1 cellular context compared by ENCODE assay signal in the genomic region with DNA sequence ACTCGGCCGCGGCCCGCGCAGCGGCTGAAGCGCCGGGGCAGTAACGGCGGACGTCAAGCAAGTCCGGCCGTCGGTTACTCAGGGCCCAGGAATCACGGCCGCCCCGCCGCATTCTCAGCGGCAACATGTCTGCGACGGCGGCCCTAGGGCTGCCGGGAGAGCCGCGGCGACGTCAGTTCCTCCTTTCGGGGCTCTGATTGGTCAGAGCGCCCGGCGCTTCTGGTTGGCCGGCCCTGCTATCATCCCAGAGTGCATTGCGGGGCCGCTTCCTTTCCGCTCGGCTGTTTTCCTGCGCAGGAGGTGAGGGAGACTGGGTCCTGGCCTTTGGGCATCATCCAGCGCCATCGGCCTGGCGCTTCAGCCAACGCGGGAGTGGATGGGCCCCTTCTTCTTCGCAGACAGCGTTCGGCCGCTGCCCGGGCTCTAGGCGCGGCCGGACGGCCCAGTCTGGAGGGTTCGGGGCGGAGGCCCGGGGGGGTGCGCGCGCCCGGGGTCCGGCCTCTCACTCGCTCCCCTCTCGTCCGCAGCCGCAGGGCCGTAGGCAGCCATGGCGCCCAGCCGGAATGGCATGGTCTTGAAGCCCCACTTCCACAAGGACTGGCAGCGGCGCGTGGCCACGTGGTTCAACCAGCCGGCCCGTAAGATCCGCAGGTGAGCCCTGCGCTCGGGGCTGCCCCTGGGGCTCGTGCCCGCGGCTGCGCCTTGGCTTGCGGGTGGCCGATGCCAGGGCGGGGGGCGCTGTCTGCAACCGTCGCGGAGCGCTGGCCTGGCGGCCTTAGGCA.
TF ChIP-seq lines count a peak whose summit lies in the region.

Gene RPL13, plus strand, starts transcription at position 270 of the 782 bp plus-strand sequence. Its CDS starts 278 bp downstream, at position 548.

TF ChIP-seq in K562, 482 proteins besides CTCF, POLR2A, EP300 and RAD21 (continued from another document and continues in another):
- TF ChIP-seq, protein P1, sequence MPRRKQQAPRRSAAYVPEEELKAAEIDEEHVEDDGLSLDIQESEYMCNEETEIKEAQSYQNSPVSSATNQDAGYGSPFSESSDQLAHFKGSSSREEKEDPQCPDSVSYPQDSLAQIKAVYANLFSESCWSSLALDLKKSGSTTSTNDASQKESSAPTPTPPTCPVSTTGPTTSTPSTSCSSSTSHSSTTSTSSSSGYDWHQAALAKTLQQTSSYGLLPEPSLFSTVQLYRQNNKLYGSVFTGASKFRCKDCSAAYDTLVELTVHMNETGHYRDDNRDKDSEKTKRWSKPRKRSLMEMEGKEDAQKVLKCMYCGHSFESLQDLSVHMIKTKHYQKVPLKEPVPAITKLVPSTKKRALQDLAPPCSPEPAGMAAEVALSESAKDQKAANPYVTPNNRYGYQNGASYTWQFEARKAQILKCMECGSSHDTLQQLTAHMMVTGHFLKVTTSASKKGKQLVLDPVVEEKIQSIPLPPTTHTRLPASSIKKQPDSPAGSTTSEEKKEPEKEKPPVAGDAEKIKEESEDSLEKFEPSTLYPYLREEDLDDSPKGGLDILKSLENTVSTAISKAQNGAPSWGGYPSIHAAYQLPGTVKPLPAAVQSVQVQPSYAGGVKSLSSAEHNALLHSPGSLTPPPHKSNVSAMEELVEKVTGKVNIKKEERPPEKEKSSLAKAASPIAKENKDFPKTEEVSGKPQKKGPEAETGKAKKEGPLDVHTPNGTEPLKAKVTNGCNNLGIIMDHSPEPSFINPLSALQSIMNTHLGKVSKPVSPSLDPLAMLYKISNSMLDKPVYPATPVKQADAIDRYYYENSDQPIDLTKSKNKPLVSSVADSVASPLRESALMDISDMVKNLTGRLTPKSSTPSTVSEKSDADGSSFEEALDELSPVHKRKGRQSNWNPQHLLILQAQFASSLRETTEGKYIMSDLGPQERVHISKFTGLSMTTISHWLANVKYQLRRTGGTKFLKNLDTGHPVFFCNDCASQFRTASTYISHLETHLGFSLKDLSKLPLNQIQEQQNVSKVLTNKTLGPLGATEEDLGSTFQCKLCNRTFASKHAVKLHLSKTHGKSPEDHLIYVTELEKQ (CRISPR knock-in tag; IDR thresholded peaks at IDR 0.05) = no peak
- TF ChIP-seq HCFC1 (IDR thresholded peaks at IDR 0.05; ENCODE audit: low read depth, low read length) (peak; percentile 70; the same call in 1 of the 2 replicates), ZZZ3 (IDR thresholded peaks at IDR 0.05) (peak; percentile 99), MAFF (IDR thresholded peaks at IDR 0.05; ENCODE audit: low read length) (no peak), PCBP1 (IDR thresholded peaks at IDR 0.05; ENCODE audit: low read depth, low read length, poor library complexity, severe bottlenecking) (peak; percentile 86), NCOA1 (IDR thresholded peaks at IDR 0.05; ENCODE audit: low read depth) (peak; percentile 25; the same call in 1 of the 2 replicates), HDAC6 (IDR thresholded peaks at IDR 0.05; ENCODE audit: low read depth, low read length) (no peak), USF2 (CRISPR knock-in tag; IDR thresholded peaks at IDR 0.05) (no peak; the same call in 1 of the 2 replicates), POLR2H (tag; IDR thresholded peaks at IDR 0.05; ENCODE audit: low read depth) (peak; percentile 97), U2AF2 (optimal IDR thresholded peaks at IDR 0.05; ENCODE audit: low read depth, low read length) (no peak), PHF8 (IDR thresholded peaks at IDR 0.05; ENCODE audit: borderline replicate concordance, low read length) (peak; percentile 97), ZNF830 (CRISPR knock-in tag; IDR thresholded peaks at IDR 0.05) (0 out of 2 replicates have a peak, but pooled peaks have one; percentile 11), JUN (IDR thresholded peaks at IDR 0.05; ENCODE audit: borderline replicate concordance, low read depth, low read length) (no peak), JUN (CRISPR knock-in tag; IDR thresholded peaks at IDR 0.05; ENCODE audit: borderline replicate concordance) (peak; percentile 81; the same call in 1 of the 2 replicates), PURB (CRISPR knock-in tag; IDR thresholded peaks at IDR 0.05; ENCODE audit: low read depth) (no peak), MCM5 (IDR thresholded peaks at IDR 0.05; ENCODE audit: low read depth) (no peak), XRCC3 (IDR thresholded peaks at IDR 0.05) (no peak), SETDB1 (IDR thresholded peaks at IDR 0.05; ENCODE audit: low read length) (peak; percentile 69), NFIX (CRISPR knock-in tag; IDR thresholded peaks at IDR 0.05; ENCODE audit: low read depth) (no peak), SRSF7 (optimal IDR thresholded peaks at IDR 0.05; ENCODE audit: low read depth, low read length) (no peak), ZNF586 (CRISPR knock-in tag; conservative IDR thresholded peaks at IDR 0.05) (no peak), SNIP1 (IDR thresholded peaks at IDR 0.05; ENCODE audit: low read depth) (no peak), DDX20 (tag; IDR thresholded peaks at IDR 0.05; ENCODE audit: low read depth) (no peak), ZKSCAN8 (CRISPR knock-in tag; IDR thresholded peaks at IDR 0.05) (no peak), SLC30A9 (CRISPR knock-in tag; IDR thresholded peaks at IDR 0.05) (no peak), E2F4 (CRISPR knock-in tag; IDR thresholded peaks at IDR 0.05; ENCODE audit: low read depth) (no peak), LCOR (CRISPR knock-in tag; IDR thresholded peaks at IDR 0.05) (no peak; the same call in 1 of the 2 replicates), CSDE1 (IDR thresholded peaks at IDR 0.05) (0 out of 4 replicates have a peak, but pooled peaks of 1 of the 2 experiments have one; percentile 10), ZNF512 (tag; IDR thresholded peaks at IDR 0.05) (no peak), ETV6 (IDR thresholded peaks at IDR 0.05; ENCODE audit: borderline replicate concordance in 1 of 2, low read depth in 2 of 2, low read length in 1 of 2) (no peak), ETV6 (CRISPR knock-in tag; IDR thresholded peaks at IDR 0.05; ENCODE audit: borderline replicate concordance) (no peak), MCM3 (IDR thresholded peaks at IDR 0.05) (no peak), HMGN3 (IDR thresholded peaks at IDR 0.05; ENCODE audit: borderline replicate concordance, extremely low read depth, insufficient read length, low read depth, low read length) (peak; percentile 54), RBFOX2 (IDR thresholded peaks at IDR 0.05; ENCODE audit: low read depth, low read length) (peak; percentile 99), CBFA2T2 (conservative IDR thresholded peaks at IDR 0.05) (no peak), ETV1 (tag; conservative IDR thresholded peaks at IDR 0.05; ENCODE audit: low read depth) (peak; percentile 81), ZNF212 (CRISPR knock-in tag; IDR thresholded peaks at IDR 0.05) (no peak), ZNF408 (CRISPR knock-in tag; IDR thresholded peaks at IDR 0.05; ENCODE audit: low read depth) (no peak), ELF4 (CRISPR knock-in tag; IDR thresholded peaks at IDR 0.05) (no peak), SMARCB1 (IDR thresholded peaks at IDR 0.05; ENCODE audit: insufficient read length, low read depth) (no peak), PHB2 (IDR thresholded peaks at IDR 0.05; ENCODE audit: low read depth) (no peak), SAFB (IDR thresholded peaks at IDR 0.05; ENCODE audit: borderline replicate concordance, low read depth, low read length) (no peak), SMAD4 (CRISPR knock-in tag; conservative IDR thresholded peaks at IDR 0.05) (peak; percentile 84; the same call in 1 of the 2 replicates)
- TF ChIP-seq, protein P2, sequence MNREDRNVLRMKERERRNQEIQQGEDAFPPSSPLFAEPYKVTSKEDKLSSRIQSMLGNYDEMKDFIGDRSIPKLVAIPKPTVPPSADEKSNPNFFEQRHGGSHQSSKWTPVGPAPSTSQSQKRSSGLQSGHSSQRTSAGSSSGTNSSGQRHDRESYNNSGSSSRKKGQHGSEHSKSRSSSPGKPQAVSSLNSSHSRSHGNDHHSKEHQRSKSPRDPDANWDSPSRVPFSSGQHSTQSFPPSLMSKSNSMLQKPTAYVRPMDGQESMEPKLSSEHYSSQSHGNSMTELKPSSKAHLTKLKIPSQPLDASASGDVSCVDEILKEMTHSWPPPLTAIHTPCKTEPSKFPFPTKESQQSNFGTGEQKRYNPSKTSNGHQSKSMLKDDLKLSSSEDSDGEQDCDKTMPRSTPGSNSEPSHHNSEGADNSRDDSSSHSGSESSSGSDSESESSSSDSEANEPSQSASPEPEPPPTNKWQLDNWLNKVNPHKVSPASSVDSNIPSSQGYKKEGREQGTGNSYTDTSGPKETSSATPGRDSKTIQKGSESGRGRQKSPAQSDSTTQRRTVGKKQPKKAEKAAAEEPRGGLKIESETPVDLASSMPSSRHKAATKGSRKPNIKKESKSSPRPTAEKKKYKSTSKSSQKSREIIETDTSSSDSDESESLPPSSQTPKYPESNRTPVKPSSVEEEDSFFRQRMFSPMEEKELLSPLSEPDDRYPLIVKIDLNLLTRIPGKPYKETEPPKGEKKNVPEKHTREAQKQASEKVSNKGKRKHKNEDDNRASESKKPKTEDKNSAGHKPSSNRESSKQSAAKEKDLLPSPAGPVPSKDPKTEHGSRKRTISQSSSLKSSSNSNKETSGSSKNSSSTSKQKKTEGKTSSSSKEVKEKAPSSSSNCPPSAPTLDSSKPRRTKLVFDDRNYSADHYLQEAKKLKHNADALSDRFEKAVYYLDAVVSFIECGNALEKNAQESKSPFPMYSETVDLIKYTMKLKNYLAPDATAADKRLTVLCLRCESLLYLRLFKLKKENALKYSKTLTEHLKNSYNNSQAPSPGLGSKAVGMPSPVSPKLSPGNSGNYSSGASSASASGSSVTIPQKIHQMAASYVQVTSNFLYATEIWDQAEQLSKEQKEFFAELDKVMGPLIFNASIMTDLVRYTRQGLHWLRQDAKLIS (CRISPR knock-in tag; IDR thresholded peaks at IDR 0.05) = peak; percentile 87; the same call in 1 of the 2 replicates
- TF ChIP-seq, protein P3, sequence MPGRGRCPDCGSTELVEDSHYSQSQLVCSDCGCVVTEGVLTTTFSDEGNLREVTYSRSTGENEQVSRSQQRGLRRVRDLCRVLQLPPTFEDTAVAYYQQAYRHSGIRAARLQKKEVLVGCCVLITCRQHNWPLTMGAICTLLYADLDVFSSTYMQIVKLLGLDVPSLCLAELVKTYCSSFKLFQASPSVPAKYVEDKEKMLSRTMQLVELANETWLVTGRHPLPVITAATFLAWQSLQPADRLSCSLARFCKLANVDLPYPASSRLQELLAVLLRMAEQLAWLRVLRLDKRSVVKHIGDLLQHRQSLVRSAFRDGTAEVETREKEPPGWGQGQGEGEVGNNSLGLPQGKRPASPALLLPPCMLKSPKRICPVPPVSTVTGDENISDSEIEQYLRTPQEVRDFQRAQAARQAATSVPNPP (IDR thresholded peaks at IDR 0.05; ENCODE audit: borderline replicate concordance, insufficient read depth, insufficient read length) = no peak
- TF ChIP-seq, protein P4, sequence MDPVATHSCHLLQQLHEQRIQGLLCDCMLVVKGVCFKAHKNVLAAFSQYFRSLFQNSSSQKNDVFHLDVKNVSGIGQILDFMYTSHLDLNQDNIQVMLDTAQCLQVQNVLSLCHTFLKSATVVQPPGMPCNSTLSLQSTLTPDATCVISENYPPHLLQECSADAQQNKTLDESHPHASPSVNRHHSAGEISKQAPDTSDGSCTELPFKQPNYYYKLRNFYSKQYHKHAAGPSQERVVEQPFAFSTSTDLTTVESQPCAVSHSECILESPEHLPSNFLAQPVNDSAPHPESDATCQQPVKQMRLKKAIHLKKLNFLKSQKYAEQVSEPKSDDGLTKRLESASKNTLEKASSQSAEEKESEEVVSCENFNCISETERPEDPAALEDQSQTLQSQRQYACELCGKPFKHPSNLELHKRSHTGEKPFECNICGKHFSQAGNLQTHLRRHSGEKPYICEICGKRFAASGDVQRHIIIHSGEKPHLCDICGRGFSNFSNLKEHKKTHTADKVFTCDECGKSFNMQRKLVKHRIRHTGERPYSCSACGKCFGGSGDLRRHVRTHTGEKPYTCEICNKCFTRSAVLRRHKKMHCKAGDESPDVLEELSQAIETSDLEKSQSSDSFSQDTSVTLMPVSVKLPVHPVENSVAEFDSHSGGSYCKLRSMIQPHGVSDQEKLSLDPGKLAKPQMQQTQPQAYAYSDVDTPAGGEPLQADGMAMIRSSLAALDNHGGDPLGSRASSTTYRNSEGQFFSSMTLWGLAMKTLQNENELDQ (CRISPR knock-in tag; IDR thresholded peaks at IDR 0.05; ENCODE audit: borderline replicate concordance) = no peak; the same call in 1 of the 2 replicates
- TF ChIP-seq, protein P5, sequence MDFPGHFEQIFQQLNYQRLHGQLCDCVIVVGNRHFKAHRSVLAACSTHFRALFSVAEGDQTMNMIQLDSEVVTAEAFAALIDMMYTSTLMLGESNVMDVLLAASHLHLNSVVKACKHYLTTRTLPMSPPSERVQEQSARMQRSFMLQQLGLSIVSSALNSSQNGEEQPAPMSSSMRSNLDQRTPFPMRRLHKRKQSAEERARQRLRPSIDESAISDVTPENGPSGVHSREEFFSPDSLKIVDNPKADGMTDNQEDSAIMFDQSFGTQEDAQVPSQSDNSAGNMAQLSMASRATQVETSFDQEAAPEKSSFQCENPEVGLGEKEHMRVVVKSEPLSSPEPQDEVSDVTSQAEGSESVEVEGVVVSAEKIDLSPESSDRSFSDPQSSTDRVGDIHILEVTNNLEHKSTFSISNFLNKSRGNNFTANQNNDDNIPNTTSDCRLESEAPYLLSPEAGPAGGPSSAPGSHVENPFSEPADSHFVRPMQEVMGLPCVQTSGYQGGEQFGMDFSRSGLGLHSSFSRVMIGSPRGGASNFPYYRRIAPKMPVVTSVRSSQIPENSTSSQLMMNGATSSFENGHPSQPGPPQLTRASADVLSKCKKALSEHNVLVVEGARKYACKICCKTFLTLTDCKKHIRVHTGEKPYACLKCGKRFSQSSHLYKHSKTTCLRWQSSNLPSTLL (IDR thresholded peaks at IDR 0.05) = no peak
